ENCODE assay signal across 29 cellular contexts in genomic region chr2:168780671-168781071, GRCh38. TPM values are rescaled to one million over a fixed set of nuclear protein-coding genes. Genes with fewer than 3 reads are reported as not detected.
DNase-seq lines count a peak whose midpoint lies in the region; ATAC-seq, FAIRE-seq and TF ChIP-seq lines count a peak whose summit lies in the region.
"Had no signal": no experiment of that assay in that cellular context is flagged by ENCODE, and none has a peak within 500 bp of the region (broad histone marks: within the 10 kb centered on the region; RNA-seq: fewer than 3 reads in every experiment).

No MANE protein-coding gene starts in this region.

- H3K9ac ChIP-seq in HepG2 (ENCODE audit: insufficient read depth, low read depth, low read length): no peak overlapping the region

- no peak for TF ChIP-seq CTCF in left ventricle myocardium inferior (IDR thresholded peaks at IDR 0.05; ENCODE audit: borderline replicate concordance)
- no peak for TF ChIP-seq CTCF in epithelial cell of proximal tubule (conservative IDR thresholded peaks at IDR 0.05; ENCODE audit: low read depth, low read length)
- no peak for TF ChIP-seq CTCF in HepG2 (CRISPR knock-in tag; IDR thresholded peaks at IDR 0.05)

- POLR2A ChIA-PET in HepG2 (lab: Yijun Ruan, JAX): no interaction called here

- no peak overlapping the region for H3K4me2 ChIP-seq in HepG2 (ENCODE audit: low read depth, low read length)

- CTCF ChIA-PET in HepG2 (lab: Yijun Ruan, JAX; ENCODE audit: low intra/inter-chr PET ratio, low total read pairs): no interaction called here

- no peaks in the 10 kb centered on the region for H3K27me3 ChIP-seq in right cardiac atrium (ENCODE audit: control insufficient read depth, insufficient read depth)
- no peaks in the 10 kb centered on the region for H3K27me3 ChIP-seq in left ventricle myocardium inferior (ENCODE audit: low read depth)
- no peaks in the 10 kb centered on the region for H3K27me3 ChIP-seq in HepG2 (ENCODE audit: control insufficient read depth in 1 of 2, insufficient read depth in 2 of 2, low read length in 2 of 2)
- H3K27me3 ChIP-seq: brain microvascular endothelial cell, SJCRH30, testis had no signal

- 60% methylated on average over 1 of the region's 1 CpG for WGBS in right cardiac atrium
- WGBS in HepG2 (ENCODE audit: low lambda C conversion rate): 0% methylated on average over 1 of the region's 1 CpG

- no peaks in the 10 kb centered on the region for H3K79me2 ChIP-seq in HepG2 (ENCODE audit: insufficient read depth, low read length)

- H3K9me3 ChIP-seq in right cardiac atrium (ENCODE audit: control insufficient read depth, low read length) (no peaks in the 10 kb centered on the region), left ventricle myocardium inferior (replicated peaks) (peaks cover 8% of the 10 kb centered on the region), HepG2 (ENCODE audit: low read length) (no peaks in the 10 kb centered on the region)
- H3K9me3 ChIP-seq: testis had no signal

- TF ChIP-seq RAD21 in HepG2 (CRISPR knock-in tag; IDR thresholded peaks at IDR 0.05): no peak

- intact Hi-C loops in right cardiac atrium (cut with DNase I): loop anchor here in 1 of 4 donors (10.0 kb wide), 1 partner anchor 64 kb away; no protein-coding TSS in a partner anchor
- intact Hi-C loops in left ventricle myocardium inferior (cut with micrococcal nuclease): no loop called here
- intact Hi-C loops in HepG2 (cut with micrococcal nuclease; ENCODE audit: unreplicated experiment): no loop called here

- no peaks in the 10 kb centered on the region for H4K20me1 ChIP-seq in HepG2 (ENCODE audit: insufficient read depth, low read length)

- in situ Hi-C loops in HepG2 (cut with HindIII; ENCODE audit: extremely low pct_ligation_motif_present, low pct_unique_long_range_greater_than_20kb): no loop called here

- no peaks in the 10 kb centered on the region for H3K36me3 ChIP-seq in left ventricle myocardium inferior
- no peaks in the 10 kb centered on the region for H3K36me3 ChIP-seq in HepG2 (replicated peaks in 1 of 2; ENCODE audit: control insufficient read depth in 1 of 2, insufficient read depth in 2 of 2, low read length in 2 of 2)
- H3K36me3 ChIP-seq: brain microvascular endothelial cell, SJCRH30 had no signal

- H3K4me1 ChIP-seq in right cardiac atrium (ENCODE audit: control insufficient read depth, insufficient read depth, low read length): no peaks in the 10 kb centered on the region
- H3K4me1 ChIP-seq in left ventricle myocardium inferior: peaks cover 9% of the 10 kb centered on the region
- H3K4me1 ChIP-seq in HepG2 (ENCODE audit: insufficient read depth, low read length): peaks cover 17% of the 10 kb centered on the region
- H3K4me1 ChIP-seq: psoas muscle, SJCRH30, testis had no signal

- BruUV-seq in HepG2 (replicated peaks; lab: Mats Ljungman, UMichigan): no TSS peak

- H3K27ac ChIP-seq in right cardiac atrium (ENCODE audit: low read length) (no peak overlapping the region), left ventricle myocardium inferior (replicated peaks) (no peak overlapping the region), HepG2 (ENCODE audit: extremely low read length, insufficient read depth, low read length) (no peak overlapping the region)
- H3K27ac ChIP-seq: brain microvascular endothelial cell, psoas muscle, SJCRH30, testis had no signal

- ATAC-seq in right cardiac atrium (peak; percentile 47 to 76), HepG2 (peak; percentile 87), GM21528 (IDR thresholded peaks at IDR 0.05; ENCODE audit: low FRiP score, unreplicated experiment) (no peak)
- ATAC-seq: activated CD8-positive, alpha-beta memory T cell treated with anti-CD3 and anti-CD28 coated beads, Interleukin-2, amount 10 ng/mL, durations not matched to agents 7 days and 5 days; effector memory CD8-positive, alpha-beta T cell; psoas muscle; stimulated activated naive CD8-positive, alpha-beta T cell treated with anti-CD3 and anti-CD28 coated beads, Interleukin-15, Interleukin-2, amounts not matched to agents 100 U/mL and 50 U/mL, for 24 hours had no signal

- no peak overlapping the region for H2AFZ ChIP-seq in HepG2 (ENCODE audit: low read length)

- peak; percentile 12 for FAIRE-seq in HepG2 (lab: Jason Lieb, UNC)
- FAIRE-seq: colon, GM12891 had no signal

- DNase-seq in right cardiac atrium: no peak
- DNase-seq in left ventricle myocardium inferior: no peak
- DNase-seq in epithelial cell of proximal tubule (ENCODE audit: low read depth): peak; percentile 73
- DNase-seq in HepG2 (ENCODE audit: low spot score): peak; percentile 70
- DNase-seq in activated CD4-positive, alpha-beta T cell treated with anti-CD3 and anti-CD28 coated beads for 1 hour: no peak
- no peak for DNase-seq in NCI-H1417 treated with DMSO at 0.1 percent for 48 hours (lab: John Stamatoyannopoulos, UW)
- DNase-seq in NCI-H1417 (lab: John Stamatoyannopoulos, UW): no peak
- DNase-seq: 8988T; activated CD8-positive, alpha-beta memory T cell treated with anti-CD3 and anti-CD28 coated beads, Interleukin-2, amount 10 ng/mL, durations not matched to agents 7 days and 5 days; activated naive CD4-positive, alpha-beta T cell treated with Interleukin-2 at 50 U/mL for 16 hours; AML-193; brain microvascular endothelial cell; CD4-positive, alpha-beta T cell; effector memory CD8-positive, alpha-beta T cell; EL; hypothalamus; NCI-H1105; NCI-H2081; NCI-H2227 treated with DMSO at 0.1 percent for 48 hours; NCI-H748 treated with DMSO at 0.1 percent for 48 hours; psoas muscle; SJCRH30; stimulated activated naive CD8-positive, alpha-beta T cell treated with anti-CD3 and anti-CD28 coated beads, Interleukin-15, Interleukin-2, amounts not matched to agents 100 U/mL and 50 U/mL, for 24 hours; testis had no signal

- TF ChIP-seq EP300 in HepG2 (IDR thresholded peaks at IDR 0.05; ENCODE audit: low read depth in 2 of 2, low read length in 2 of 2): peak in 1 of 2 experiments; percentile 44; a peak in 1 of 4 replicates
- TF ChIP-seq EP300 in HepG2 (CRISPR knock-in tag; IDR thresholded peaks at IDR 0.05; ENCODE audit: borderline replicate concordance): no peak

- TF ChIP-seq POLR2A in HepG2 (IDR thresholded peaks at IDR 0.05; ENCODE audit: insufficient read depth in 1 of 2, low read depth in 2 of 2, low read length in 2 of 2): no peak

- H3K4me3 ChIP-seq in right cardiac atrium (ENCODE audit: low read length) (no peak overlapping the region), left ventricle myocardium inferior (no peak overlapping the region), epithelial cell of proximal tubule (ENCODE audit: low read depth, low read length) (no peak overlapping the region), HepG2 (replicated peaks in 1 of 3; ENCODE audit: insufficient read depth in 1 of 3, low read depth in 2 of 3, low read length in 3 of 3) (no peak overlapping the region)
- H3K4me3 ChIP-seq: lung, psoas muscle, SJCRH30, testis had no signal

TF ChIP-seq in HepG2, 621 proteins besides CTCF, POLR2A, EP300 and RAD21 (continues in another document):
- TF ChIP-seq ZNF180 (CRISPR knock-in tag; IDR thresholded peaks at IDR 0.05; ENCODE audit: borderline replicate concordance, low read depth) (no peak), MEF2D (CRISPR knock-in tag; IDR thresholded peaks at IDR 0.05) (no peak)
- TF ChIP-seq, protein P1, sequence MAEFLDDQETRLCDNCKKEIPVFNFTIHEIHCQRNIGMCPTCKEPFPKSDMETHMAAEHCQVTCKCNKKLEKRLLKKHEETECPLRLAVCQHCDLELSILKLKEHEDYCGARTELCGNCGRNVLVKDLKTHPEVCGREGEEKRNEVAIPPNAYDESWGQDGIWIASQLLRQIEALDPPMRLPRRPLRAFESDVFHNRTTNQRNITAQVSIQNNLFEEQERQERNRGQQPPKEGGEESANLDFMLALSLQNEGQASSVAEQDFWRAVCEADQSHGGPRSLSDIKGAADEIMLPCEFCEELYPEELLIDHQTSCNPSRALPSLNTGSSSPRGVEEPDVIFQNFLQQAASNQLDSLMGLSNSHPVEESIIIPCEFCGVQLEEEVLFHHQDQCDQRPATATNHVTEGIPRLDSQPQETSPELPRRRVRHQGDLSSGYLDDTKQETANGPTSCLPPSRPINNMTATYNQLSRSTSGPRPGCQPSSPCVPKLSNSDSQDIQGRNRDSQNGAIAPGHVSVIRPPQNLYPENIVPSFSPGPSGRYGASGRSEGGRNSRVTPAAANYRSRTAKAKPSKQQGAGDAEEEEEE (CRISPR knock-in tag; IDR thresholded peaks at IDR 0.05; ENCODE audit: borderline replicate concordance): no peak

RNA-seq across cellular contexts. Expression of gene NOSTRIN, which starts 21.8 kb away (rescaled TPM):
- 10 to 100 TPM; 21.2 to 33.2 (median 24.9) TPM for total RNA-seq in right cardiac atrium
- polyA plus RNA-seq in right cardiac atrium: 31.8 TPM
- 14.7 TPM for total RNA-seq in left ventricle myocardium inferior
- total RNA-seq in epithelial cell of proximal tubule: 0.36 and 3.1 TPM in 2 replicates
- total RNA-seq in HepG2 (2016; rRNA removed; fragmentation: Illumina TruSeq; extraction: Trizol): 0.22 TPM in 1 of 2 replicates, not detected in the other
- 0.09 TPM in 1 of 2 replicates, not detected in the other for total RNA-seq in HepG2 (2016; cell fraction: cytosol; rRNA removed; fragmentation: Illumina TruSeq; extraction: Trizol; ENCODE audit: low read depth)
- 0.15 TPM in 1 of 2 replicates, not detected in the other for total RNA-seq in HepG2 (2016; cell fraction: insoluble cytoplasmic fraction; rRNA removed; fragmentation: Illumina TruSeq; extraction: Trizol)
- 0.22 TPM in 1 of 2 replicates, not detected in the other for total RNA-seq in HepG2 (2016; cell fraction: membrane; rRNA removed; fragmentation: Illumina TruSeq; extraction: Trizol)
- 0.41 TPM in 1 of 2 replicates, not detected in the other for total RNA-seq in HepG2 (2016; cell fraction: nucleus; rRNA removed; fragmentation: Illumina TruSeq; extraction: Trizol)
- 0.10 and 0.22 TPM in 2 replicates for polyA plus RNA-seq in HepG2 (2011; rRNA removed)
- 0.12 TPM in 1 of 2 replicates, not detected in the other for polyA plus RNA-seq in HepG2 (2011; cell fraction: cytosol; rRNA removed)
- 0.07 TPM in 1 of 2 replicates, not detected in the other for polyA plus RNA-seq in HepG2 (2011; cell fraction: nucleus; rRNA removed)
- 0.21 and 1.0 TPM in 2 replicates for polyA plus RNA-seq in HepG2 (2012)
- 0.17 TPM in 1 of 2 replicates, not detected in the other for polyA plus RNA-seq in HepG2 (2016; cell fraction: cytosol; fragmentation: Illumina TruSeq; extraction: Trizol; ENCODE audit: low read depth)
- polyA plus RNA-seq in HepG2 (2016; cell fraction: insoluble cytoplasmic fraction; fragmentation: Illumina TruSeq; extraction: Trizol; ENCODE audit: low read depth): not detected in 2 replicates
- 0.25 TPM in 1 of 2 replicates, not detected in the other for polyA plus RNA-seq in HepG2 (2016; cell fraction: membrane; fragmentation: Illumina TruSeq; extraction: Trizol; ENCODE audit: low read depth)
- not detected in 2 replicates for polyA plus RNA-seq in HepG2 (2016; cell fraction: nucleus; fragmentation: Illumina TruSeq; extraction: Trizol; ENCODE audit: insufficient read depth, low read depth)
- 0.80 and 1.1 TPM in 2 replicates for polyA minus RNA-seq in HepG2 (2011; rRNA and poly(A)+ RNA removed; ENCODE audit: low replicate concordance)
- polyA minus RNA-seq in HepG2 (2011; cell fraction: cytosol; rRNA and poly(A)+ RNA removed): not detected in 2 replicates
- 0.90 and 1.9 TPM in 2 replicates for polyA minus RNA-seq in HepG2 (2011; cell fraction: nucleus; rRNA and poly(A)+ RNA removed)
- total RNA-seq: activated CD8-positive, alpha-beta memory T cell treated with anti-CD3 and anti-CD28 coated beads, Interleukin-2, amount 10 ng/mL, durations not matched to agents 7 days and 5 days; RPMI7951 had no signal

Comparison
In these comparisons a context has a peak if more than half of its experiments do, and no peak if none do; other contexts are left out.
1. DNase-seq: peak in epithelial cell of proximal tubule (single experiment) and HepG2 (single experiment); none in right cardiac atrium (0 of 3), left ventricle myocardium inferior (single experiment), activated CD4-positive, alpha-beta T cell treated with anti-CD3 and anti-CD28 coated beads for 1 hour (single experiment), NCI-H1417 treated with DMSO at 0.1 percent for 48 hours (single experiment) and NCI-H1417 (0 of 3).